21 cellular contexts compared by ENCODE assay signal in the genomic region with DNA sequence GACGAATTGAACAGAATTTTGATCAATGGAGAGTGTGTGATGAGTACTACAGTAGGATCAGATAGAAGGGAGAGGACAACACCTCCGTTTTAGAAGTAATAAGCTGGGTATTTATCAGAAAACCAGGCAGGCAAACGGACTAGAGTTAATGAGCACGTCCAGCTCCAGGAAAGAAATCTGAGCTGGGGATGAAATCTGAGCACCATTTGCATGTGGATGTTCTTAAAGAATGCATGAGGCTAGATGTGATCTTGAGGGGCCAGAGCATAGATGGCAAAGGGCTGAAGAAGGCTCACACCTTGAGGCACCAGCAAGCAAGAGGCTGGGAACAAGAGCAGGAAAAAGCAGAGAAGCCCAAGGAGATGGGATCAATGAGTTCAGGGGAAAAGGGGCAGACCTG.
"Had no signal": no experiment of that assay in that cellular context is flagged by ENCODE, and none has a peak within 500 bp of the region (broad histone marks: within the 10 kb centered on the region; RNA-seq: fewer than 3 reads in every experiment).

No MANE protein-coding gene starts in this region.

- H3K4me1 ChIP-seq: uterus had no signal

- H3K27me3 Mint-ChIP-seq: activated B cell treated with CpG ODN at 0.5 μM for 24 hours; activated CD4-positive, alpha-beta memory T cell treated with anti-CD3 and anti-CD28 coated beads for 36 hours; activated CD8-positive, alpha-beta memory T cell treated with anti-CD3 and anti-CD28 coated beads, Interleukin-2, amount 10 ng/mL, durations not matched to agents 7 days and 5 days; stimulated activated naive B cell treated with anti-CD40 and anti-IgM and Interleukin-4, amounts not matched to agents 10 μg/mL and 1 μg/mL and 100 μg/mL, for 72 hours had no signal

- ATAC-seq: activated CD8-positive, alpha-beta memory T cell treated with anti-CD3 and anti-CD28 coated beads, Interleukin-2, amount 10 ng/mL, durations not matched to agents 7 days and 5 days; activated naive CD4-positive, alpha-beta T cell treated with anti-CD3 and anti-CD28 coated beads, Interleukin-2, amount 50 U/mL, for 72 hours; gastroesophageal sphincter; mucosa of descending colon; sciatic nerve; stimulated activated naive B cell treated with anti-CD40 and anti-IgM and Interleukin-4, amounts not matched to agents 10 μg/mL and 1 μg/mL and 100 μg/mL, for 72 hours had no signal

- H3K36me3 ChIP-seq: gastroesophageal sphincter, transverse colon, uterus had no signal

- H3K27ac ChIP-seq: coronary artery, epithelial cell of prostate, gastroesophageal sphincter, transverse colon, uterus had no signal

- H3K4me3 ChIP-seq: coronary artery, gastroesophageal sphincter, mucosa of descending colon, transverse colon, uterus had no signal

- H3K4me3 Mint-ChIP-seq: activated B cell treated with CpG ODN at 0.5 μM for 24 hours; activated CD4-positive, alpha-beta memory T cell treated with anti-CD3 and anti-CD28 coated beads for 36 hours; activated CD8-positive, alpha-beta memory T cell treated with anti-CD3 and anti-CD28 coated beads, Interleukin-2, amount 10 ng/mL, durations not matched to agents 7 days and 5 days; activated T-helper 1 cell treated with anti-CD3 and anti-CD28 coated beads, Interleukin-12 subunit alpha, Interleukin-12 subunit beta, Interleukin-2, Interleukin-4 antibody, amounts not matched to agents 30 ng/mL and 10 ng/mL and 1 ng/mL, durations not matched to agents 14 hours and 24 hours and 36 hours had no signal

- H3K9me3 ChIP-seq: mucosa of descending colon, transverse colon had no signal

- H3K27ac Mint-ChIP-seq: activated B cell treated with CpG ODN at 0.5 μM for 24 hours; activated CD4-positive, alpha-beta memory T cell treated with anti-CD3 and anti-CD28 coated beads for 36 hours; activated naive CD4-positive, alpha-beta T cell treated with anti-CD3 and anti-CD28 coated beads, Interleukin-2, amount 50 U/mL, for 72 hours; activated T-helper 1 cell treated with anti-CD3 and anti-CD28 coated beads, Interleukin-12 subunit alpha, Interleukin-12 subunit beta, Interleukin-2, Interleukin-4 antibody, amounts not matched to agents 30 ng/mL and 10 ng/mL and 1 ng/mL, durations not matched to agents 14 hours and 24 hours and 36 hours had no signal

- DNase-seq: activated B cell treated with CpG ODN at 0.5 μM for 24 hours; activated CD4-positive, alpha-beta memory T cell treated with anti-CD3 and anti-CD28 coated beads for 36 hours; activated CD4-positive, alpha-beta T cell treated with anti-CD3 and anti-CD28 coated beads for 4 hours; activated CD8-positive, alpha-beta memory T cell treated with anti-CD3 and anti-CD28 coated beads, Interleukin-2, amount 10 ng/mL, durations not matched to agents 7 days and 5 days; activated T-cell treated with anti-CD3 and anti-CD28 coated beads for 4 hours; head of caudate nucleus; hypothalamus; mesenchymal stem cell; mucosa of descending colon; small intestine; stimulated activated CD4-positive, alpha-beta T cell treated with anti-CD3 and anti-CD28 coated beads, Interleukin-15, amount 100 ng/mL, for 24 hours; stimulated activated naive B cell treated with anti-CD40 and anti-IgM and Interleukin-4, amounts not matched to agents 10 μg/mL and 1 μg/mL and 100 μg/mL, for 72 hours; T1000; transverse colon; uterus had no signal

- H3K27me3 ChIP-seq: gastroesophageal sphincter, transverse colon, uterus had no signal
